25 cellular contexts compared by ENCODE assay signal in genomic region chr1:165891461-165891860, GRCh38.
DNase-seq lines count a peak whose midpoint lies in the region; ATAC-seq and TF ChIP-seq lines count a peak whose summit lies in the region.
"Had no signal": no experiment of that assay in that cellular context is flagged by ENCODE, and none has a peak within 500 bp of the region (broad histone marks: within the 10 kb centered on the region; RNA-seq: fewer than 3 reads in every experiment).

No MANE protein-coding gene starts in this region.

- no peaks in the 10 kb centered on the region for H3K9me3 ChIP-seq in transverse colon
- H3K9me3 ChIP-seq: pancreas had no signal

- H3K27ac Mint-ChIP-seq in WTC11 (peak overlapping the region; percentile 46; the same call in 1 of the 2 replicates), nephron progenitor cell (peak overlapping the region; percentile 50)
- H3K27ac Mint-ChIP-seq: CD4-positive, alpha-beta T cell had no signal

- H3K27me3 ChIP-seq in transverse colon: no peaks in the 10 kb centered on the region
- H3K27me3 ChIP-seq: foreskin keratinocyte, pancreas had no signal

- TF ChIP-seq EP300 in transverse colon (IDR thresholded peaks at IDR 0.05; ENCODE audit: low read depth): no peak

- peaks cover 9% of the 10 kb centered on the region for H3K4me1 Mint-ChIP-seq in WTC11
- H3K4me1 Mint-ChIP-seq in nephron progenitor cell: peaks cover 5% of the 10 kb centered on the region

- H3K4me3 Mint-ChIP-seq in WTC11 (no peak overlapping the region), nephron progenitor cell (no peak overlapping the region)
- H3K4me3 Mint-ChIP-seq: CD4-positive, alpha-beta T cell; naive B cell had no signal

- ATAC-seq in WTC11 (no peak), GM19351 (IDR thresholded peaks at IDR 0.05; ENCODE audit: unreplicated experiment) (no peak)
- ATAC-seq: activated CD4-positive, CD25-positive, alpha-beta regulatory T cell treated with anti-CD3 and anti-CD28 coated beads, Interleukin-2, amount 50 U/mL, for 24 hours; foreskin keratinocyte; GM12878 had no signal

- peak; percentile 74 for DNase-seq in EL
- DNase-seq in WTC11 (ENCODE audit: low spot score): no peak
- peak; percentile 36 for DNase-seq in epithelial cell of proximal tubule (ENCODE audit: low read depth)
- no peak for DNase-seq in nephron progenitor cell
- DNase-seq in GM13976 (ENCODE audit: low spot score): no peak
- DNase-seq in transverse colon: no peak
- DNase-seq in occipital lobe (lab: John Stamatoyannopoulos, UW): no peak
- DNase-seq: activated naive CD4-positive, alpha-beta T cell treated with anti-CD3 and anti-CD28 coated beads, Interleukin-2, amount 50 U/mL, for 16 hours; activated T-cell treated with anti-CD3 and anti-CD28 coated beads, Interleukin-2, amount 50 U/mL, for 48 hours; CD4-positive, alpha-beta T cell; DMS153; foreskin keratinocyte; hypothalamus; naive B cell; NCI-H2029 treated with DMSO at 0.1 percent for 48 hours; NCI-H446; NK-92 treated with Interleukin-12 subunit alpha and Interleukin-12 subunit beta, amount 100 ng/mL, for 24 hours; pancreas; stimulated activated naive CD4-positive, alpha-beta T cell treated with Interleukin-2 at 50 U/mL for 16 hours had no signal

- peaks cover 0 to 6% (median 4%) of the 10 kb centered on the region in 4 donors for H3K4me1 ChIP-seq in transverse colon

- CTCF ChIA-PET in WTC11 (lab: Charles Lee): no interaction called here

- H3K36me3 Mint-ChIP-seq in WTC11 (peaks cover 60% of the 10 kb centered on the region), nephron progenitor cell (ENCODE audit: low read depth) (peaks cover 65% of the 10 kb centered on the region)

- H3K9me3 Mint-ChIP-seq in WTC11 (peaks cover 7% of the 10 kb centered on the region), nephron progenitor cell (peaks cover 10% of the 10 kb centered on the region)
- H3K9me3 Mint-ChIP-seq: CD4-positive, alpha-beta T cell; naive B cell had no signal

- in situ Hi-C loops in GM13976 (cut with MboI; ENCODE audit: low sequenced_read_pairs, unreplicated experiment): no loop called here
- in situ Hi-C loops in transverse colon (cut with MboI; ENCODE audit: low pct_ligation_motif_present in 1 of 4, low pct_unique_long_range_greater_than_20kb in 1 of 4, low sequenced_read_pairs in 3 of 4): no loop called here

- POLR2A ChIA-PET in WTC11 (lab: Charles Lee): no interaction called here

- H3K4me3 ChIP-seq in epithelial cell of proximal tubule (ENCODE audit: low read depth, low read length): no peak overlapping the region
- no peak overlapping the region for H3K4me3 ChIP-seq in transverse colon
- H3K4me3 ChIP-seq: coronary artery, GM12878, lung, pancreas had no signal

- TF ChIP-seq CTCF in WTC11 (IDR thresholded peaks at IDR 0.05) (no peak), epithelial cell of proximal tubule (conservative IDR thresholded peaks at IDR 0.05; ENCODE audit: low read depth, low read length) (no peak), nephron progenitor cell (IDR thresholded peaks at IDR 0.05) (no peak), GM13976 (IDR thresholded peaks at IDR 0.05; ENCODE audit: borderline replicate concordance, control extremely low read depth, extremely low read depth, insufficient read depth, missing control alignments) (no peak), transverse colon (IDR thresholded peaks at IDR 0.05) (no peak)

- peaks cover 0 to 4% (median 2%) of the 10 kb centered on the region in 4 donors for H3K36me3 ChIP-seq in transverse colon

- no peaks in the 10 kb centered on the region for H3K27me3 Mint-ChIP-seq in WTC11 (ENCODE audit: low read depth)
- no peaks in the 10 kb centered on the region for H3K27me3 Mint-ChIP-seq in nephron progenitor cell (ENCODE audit: low read depth, poor library complexity)
- H3K27me3 Mint-ChIP-seq: CD4-positive, alpha-beta T cell; naive B cell had no signal

- intact Hi-C loops in transverse colon (cut with DNase I; ENCODE audit: low total_unique reads): no loop called here

- no peak for TF ChIP-seq POLR2A in transverse colon (IDR thresholded peaks at IDR 0.05)

- 91 to 100% methylated on average over 2 to 3 of the region's 3 CpGs for WGBS in transverse colon (ENCODE audit: low coverage in 1 of 2), 2 donors

- no peak overlapping the region for H3K27ac ChIP-seq in transverse colon
- H3K27ac ChIP-seq: coronary artery, foreskin keratinocyte, KMS-11, pancreas had no signal

TF ChIP-seq in WTC11, 78 proteins besides CTCF, POLR2A, EP300 and RAD21 (continues in another document):
- TF ChIP-seq SP1 (CRISPR knock-in tag; conservative IDR thresholded peaks at IDR 0.05) (no peak), FOXP4 (CRISPR knock-in tag; IDR thresholded peaks at IDR 0.05) (no peak), ZNF671 (CRISPR knock-in tag; IDR thresholded peaks at IDR 0.05) (no peak), ZBTB43 (CRISPR knock-in tag; IDR thresholded peaks at IDR 0.05) (no peak), ATF3 (CRISPR knock-in tag; conservative IDR thresholded peaks at IDR 0.05) (no peak), NFATC4 (CRISPR knock-in tag; IDR thresholded peaks at IDR 0.05) (no peak), TCF7 (CRISPR knock-in tag; IDR thresholded peaks at IDR 0.05; ENCODE audit: low read depth) (no peak), USF2 (CRISPR knock-in tag; IDR thresholded peaks at IDR 0.05) (no peak)
- TF ChIP-seq, protein P1, sequence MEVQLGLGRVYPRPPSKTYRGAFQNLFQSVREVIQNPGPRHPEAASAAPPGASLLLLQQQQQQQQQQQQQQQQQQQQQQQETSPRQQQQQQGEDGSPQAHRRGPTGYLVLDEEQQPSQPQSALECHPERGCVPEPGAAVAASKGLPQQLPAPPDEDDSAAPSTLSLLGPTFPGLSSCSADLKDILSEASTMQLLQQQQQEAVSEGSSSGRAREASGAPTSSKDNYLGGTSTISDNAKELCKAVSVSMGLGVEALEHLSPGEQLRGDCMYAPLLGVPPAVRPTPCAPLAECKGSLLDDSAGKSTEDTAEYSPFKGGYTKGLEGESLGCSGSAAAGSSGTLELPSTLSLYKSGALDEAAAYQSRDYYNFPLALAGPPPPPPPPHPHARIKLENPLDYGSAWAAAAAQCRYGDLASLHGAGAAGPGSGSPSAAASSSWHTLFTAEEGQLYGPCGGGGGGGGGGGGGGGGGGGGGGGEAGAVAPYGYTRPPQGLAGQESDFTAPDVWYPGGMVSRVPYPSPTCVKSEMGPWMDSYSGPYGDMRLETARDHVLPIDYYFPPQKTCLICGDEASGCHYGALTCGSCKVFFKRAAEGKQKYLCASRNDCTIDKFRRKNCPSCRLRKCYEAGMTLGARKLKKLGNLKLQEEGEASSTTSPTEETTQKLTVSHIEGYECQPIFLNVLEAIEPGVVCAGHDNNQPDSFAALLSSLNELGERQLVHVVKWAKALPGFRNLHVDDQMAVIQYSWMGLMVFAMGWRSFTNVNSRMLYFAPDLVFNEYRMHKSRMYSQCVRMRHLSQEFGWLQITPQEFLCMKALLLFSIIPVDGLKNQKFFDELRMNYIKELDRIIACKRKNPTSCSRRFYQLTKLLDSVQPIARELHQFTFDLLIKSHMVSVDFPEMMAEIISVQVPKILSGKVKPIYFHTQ (CRISPR knock-in tag; IDR thresholded peaks at IDR 0.05): no peak

Comparison
In these comparisons a context has a peak if more than half of its experiments do, and no peak if none do; other contexts are left out.
1. DNase-seq: peak in EL (single experiment) and epithelial cell of proximal tubule (single experiment); none in WTC11 (single experiment), nephron progenitor cell (single experiment), GM13976 (single experiment), transverse colon (single experiment) and occipital lobe (single experiment).